1 cellular context compared by ENCODE assay signal in genomic region chr2:65033667-65034066, GRCh38.
TF ChIP-seq lines count a peak whose summit lies in the region.

No MANE protein-coding gene starts in this region.

TF ChIP-seq in A549, 52 proteins besides CTCF, POLR2A, EP300 and RAD21:
- peak; percentile 98 for TF ChIP-seq ZC3H11A (IDR thresholded peaks at IDR 0.05)
